4 cellular contexts compared by ENCODE assay signal in genomic region chr10:125900963-125901362, GRCh38. TPM values are rescaled to one million over a fixed set of nuclear protein-coding genes. Genes with fewer than 3 reads are reported as not detected.
"Had no signal": no experiment of that assay in that cellular context is flagged by ENCODE, and none has a peak within 500 bp of the region (broad histone marks: within the 10 kb centered on the region; RNA-seq: fewer than 3 reads in every experiment).

No MANE protein-coding gene starts in this region.

RNA-seq across cellular contexts. Expression of gene FANK1, which starts 4.6 kb away (rescaled TPM):
- total RNA-seq: activated CD4-positive, alpha-beta T cell treated with anti-CD3 and anti-CD28 coated beads, Interleukin-2, amount 10 ng/mL, durations not matched to agents 24 days and 14 days; activated T-helper 1 cell treated with anti-CD3 and anti-CD28 coated beads, Interleukin-12 subunit alpha, Interleukin-12 subunit beta, Interleukin-2, Interleukin-4 antibody, amounts not matched to agents 30 ng/mL and 10 ng/mL and 1 ng/mL, durations not matched to agents 14 hours and 24 hours and 36 hours; ascending aorta had no signal
- polyA plus RNA-seq: immature natural killer cell had no signal
